9 cellular contexts compared by ENCODE assay signal in genomic region chr11:64315667-64316526, GRCh38. TPM values are rescaled to one million over a fixed set of nuclear protein-coding genes. Genes with fewer than 3 reads are reported as not detected.
DNase-seq lines count a peak whose midpoint lies in the region; ATAC-seq and TF ChIP-seq lines count a peak whose summit lies in the region.
"Not testable (repeated sequence)": the region's sequence is repeated elsewhere in the genome, so short reads cannot be mapped to it uniquely, and the experiment has no call there.
"Had no signal": no experiment of that assay in that cellular context is flagged by ENCODE, and none has a peak within 500 bp of the region (broad histone marks: within the 10 kb centered on the region; RNA-seq: fewer than 3 reads in every experiment).

No MANE protein-coding gene starts in this region.

- not testable (repeated sequence) for H3K9me2 ChIP-seq in SU-DHL-6 (replicated peaks; ENCODE audit: insufficient read depth, low read length)

- H3K9me3 ChIP-seq in DND-41 (ENCODE audit: insufficient read depth, low read length, severe bottlenecking); KOPT-K1 (ENCODE audit: insufficient read depth, low read length, poor library complexity, severe bottlenecking); SU-DHL-6 (ENCODE audit: insufficient read depth, low read length); iPS-15b (ENCODE audit: control insufficient read depth, insufficient read depth, low read length); neuronal stem cell (replicated peaks in 1 of 2; ENCODE audit: control insufficient read depth in 2 of 2, insufficient read depth in 1 of 2, low read depth in 1 of 2, low read length in 2 of 2); tibial artery: not testable (repeated sequence)

- H4K91ac ChIP-seq in neuronal stem cell (ENCODE audit: low read depth, low read length, poor library complexity), result not testable (repeated sequence)

- peak overlapping the region; percentile 3 for H3K23ac ChIP-seq in neuronal stem cell (ENCODE audit: low read depth, low read length, poor library complexity)

- H3K9ac ChIP-seq in DND-41 (ENCODE audit: low read depth, low read length) (peak overlapping the region; percentile 87), SU-DHL-6 (ENCODE audit: low read length) (peak overlapping the region; percentile 84)
- not testable (repeated sequence) for H3K9ac ChIP-seq in iPS-15b (ENCODE audit: low read depth, low read length); neuronal stem cell (ENCODE audit: low read depth, low read length, poor library complexity)

- not testable (repeated sequence) for H2BK15ac ChIP-seq in neuronal stem cell (ENCODE audit: low read length)

- peaks cover 24% of the 10 kb centered on the region for H3F3A ChIP-seq in SU-DHL-6 (ENCODE audit: insufficient read depth)

- WGBS in neuronal stem cell (ENCODE audit: extremely low coverage in 2 of 2, insufficient read length in 2 of 2, insufficient replicate concordance in 1 of 2), 2 donors, result no CpG with 5 or more reads among the region's 25 CpGs

- H4K8ac ChIP-seq in neuronal stem cell (ENCODE audit: low read depth, low read length), result not testable (repeated sequence)

- H3K27ac ChIP-seq in DND-41 (ENCODE audit: low read length); neuronal stem cell (replicated peaks; ENCODE audit: low read length): not testable (repeated sequence)
- peak overlapping the region; percentile 80 for H3K27ac ChIP-seq in KOPT-K1 (ENCODE audit: low read depth, low read length, poor library complexity, severe bottlenecking)
- peak overlapping the region; percentile 92 for H3K27ac ChIP-seq in SU-DHL-6 (ENCODE audit: low read depth, low read length)
- H3K27ac ChIP-seq in dorsolateral prefrontal cortex, result peak overlapping the region in 10 of 59 donors; percentile 41 to 100 (median 100)
- H3K27ac ChIP-seq in tibial artery, result peak overlapping the region; percentile 95 to 97

- ATAC-seq in DND-41 (ENCODE audit: insufficient read depth, low read depth), result not testable (repeated sequence)

- H3K18ac ChIP-seq in neuronal stem cell (ENCODE audit: low read length), result not testable (repeated sequence)

- not testable (repeated sequence) for H2BK120ac ChIP-seq in neuronal stem cell (ENCODE audit: low read depth, low read length)

- H3K14ac ChIP-seq in neuronal stem cell (ENCODE audit: low read length), result not testable (repeated sequence)

- H3K79me1 ChIP-seq in neuronal stem cell (ENCODE audit: low read depth, low read length), result peaks cover 25% of the 10 kb centered on the region

- H3K4me1 ChIP-seq in DND-41 (ENCODE audit: insufficient read depth, low read length), result peaks cover 34% of the 10 kb centered on the region
- not testable (repeated sequence) for H3K4me1 ChIP-seq in iPS-15b (ENCODE audit: control insufficient read depth, insufficient read depth, low read length)
- peaks cover 5 to 11% of the 10 kb centered on the region in 2 donors for H3K4me1 ChIP-seq in neuronal stem cell (ENCODE audit: control insufficient read depth in 2 of 2, insufficient read depth in 1 of 2, low read depth in 1 of 2, low read length in 2 of 2)
- H3K4me1 ChIP-seq in tibial artery, result peaks cover 0 to 27% (median 22%) of the 10 kb centered on the region in 4 donors

- H2AFZ ChIP-seq in DND-41 (ENCODE audit: low read depth, low read length); SU-DHL-6 (ENCODE audit: low read depth, low read length, severe bottlenecking); neuronal stem cell (ENCODE audit: low read length): not testable (repeated sequence)

- peaks cover 54% of the 10 kb centered on the region for H3K36me3 Mint-ChIP-seq in activated T-helper 2 cell treated with anti-CD3 and anti-CD28 coated beads, Interferon-gamma antibody, Interleukin-2, Interleukin-4, amounts not matched to agents 10 μg/mL and 5 μg/mL and 100 μg/mL, durations not matched to agents 14 hours and 24 hours and 36 hours (ENCODE audit: low read depth)

- not testable (repeated sequence) for H3K27me3 Mint-ChIP-seq in activated T-helper 2 cell treated with anti-CD3 and anti-CD28 coated beads, Interferon-gamma antibody, Interleukin-2, Interleukin-4, amounts not matched to agents 10 μg/mL and 5 μg/mL and 100 μg/mL, durations not matched to agents 14 hours and 24 hours and 36 hours (ENCODE audit: low read depth)

- H3K79me2 ChIP-seq in DND-41 (ENCODE audit: insufficient read depth, low read length) (peaks cover 48% of the 10 kb centered on the region), SU-DHL-6 (ENCODE audit: insufficient read depth, low read length) (peaks cover 16% of the 10 kb centered on the region)

- not testable (repeated sequence) for H3K4ac ChIP-seq in neuronal stem cell (ENCODE audit: low read length)

- H2BK12ac ChIP-seq in neuronal stem cell (ENCODE audit: low read length), result not testable (repeated sequence)

- intact Hi-C loops in activated T-helper 2 cell treated with anti-CD3 and anti-CD28 coated beads, Interferon-gamma antibody, Interleukin-2, Interleukin-4, amounts not matched to agents 10 μg/mL and 5 μg/mL and 100 μg/mL, durations not matched to agents 14 hours and 24 hours and 36 hours (cut with micrococcal nuclease); tibial artery (cut with DNase I; ENCODE audit: low total_unique reads): not testable (repeated sequence)
- intact Hi-C loops in dorsolateral prefrontal cortex (cut with DNase I), result loop anchor here (5.0 to 10.0 kb wide), 3 partner anchors 41 to 329 kb away; partner anchors contain the start of gene RPS6KA4 (in 1 of the 2)

- H3K4me3 ChIP-seq in DND-41 (ENCODE audit: low read depth in 1 of 2, low read length in 2 of 2) (peak overlapping the region; percentile 52 to 71; a peak in 2 of 4 replicates), SU-DHL-6 (ENCODE audit: insufficient read depth, low read length, poor library complexity, severe bottlenecking) (peak overlapping the region; percentile 73), dorsolateral prefrontal cortex (peak overlapping the region in 34 of 59 donors; percentile 6 to 99 (median 94)), iPS-15b (ENCODE audit: low read depth, low read length) (peak overlapping the region; percentile 92), neuronal stem cell (ENCODE audit: low read length in 2 of 2) (peak overlapping the region in 1 of 2 donors; percentile 72), tibial artery (peak overlapping the region in 1 of 2 donors; percentile 93)

- H3K27me3 ChIP-seq in DND-41 (ENCODE audit: insufficient read depth, low read length, poor library complexity); SU-DHL-6 (ENCODE audit: low read length); dorsolateral prefrontal cortex; iPS-15b (ENCODE audit: control insufficient read depth, insufficient read depth, low read length); neuronal stem cell (ENCODE audit: control insufficient read depth in 3 of 3, insufficient read depth in 3 of 3, low read depth in 1 of 3, low read length in 3 of 3); tibial artery: not testable (repeated sequence)

- H4K20me1 ChIP-seq in DND-41 (ENCODE audit: insufficient read depth, low read length), result peaks cover 16% of the 10 kb centered on the region
- H4K20me1 ChIP-seq in SU-DHL-6 (ENCODE audit: low read depth, low read length), result not testable (repeated sequence)

- peaks cover 35% of the 10 kb centered on the region for H3K4me1 Mint-ChIP-seq in activated T-helper 2 cell treated with anti-CD3 and anti-CD28 coated beads, Interferon-gamma antibody, Interleukin-2, Interleukin-4, amounts not matched to agents 10 μg/mL and 5 μg/mL and 100 μg/mL, durations not matched to agents 14 hours and 24 hours and 36 hours (ENCODE audit: low read depth)

- H3K4me2 ChIP-seq in DND-41 (ENCODE audit: insufficient read depth, low read length) (peak overlapping the region; percentile 66), SU-DHL-6 (ENCODE audit: low read depth, low read length, poor library complexity, severe bottlenecking) (peak overlapping the region; percentile 64)
- not testable (repeated sequence) for H3K4me2 ChIP-seq in neuronal stem cell (ENCODE audit: insufficient read depth, low read length, poor library complexity, severe bottlenecking)

- peak overlapping the region; percentile 5 for H2AK5ac ChIP-seq in neuronal stem cell (ENCODE audit: low read depth, low read length)

- peaks cover 46% of the 10 kb centered on the region for H3K36me3 ChIP-seq in DND-41 (ENCODE audit: insufficient read depth, low read length)
- H3K36me3 ChIP-seq in KOPT-K1 (ENCODE audit: insufficient read depth, low read length), result peaks cover 49% of the 10 kb centered on the region
- H3K36me3 ChIP-seq in SU-DHL-6 (ENCODE audit: low read length), result not testable (repeated sequence)
- peaks cover 26% of the 10 kb centered on the region for H3K36me3 ChIP-seq in iPS-15b (ENCODE audit: control insufficient read depth, insufficient read depth, low read length)
- H3K36me3 ChIP-seq in neuronal stem cell (replicated peaks in 1 of 2; ENCODE audit: control insufficient read depth in 2 of 2, insufficient read depth in 2 of 2, low read length in 2 of 2), result peaks cover 14 to 29% of the 10 kb centered on the region in 2 donors
- H3K36me3 ChIP-seq in tibial artery, result peaks cover 8 to 43% (median 20%) of the 10 kb centered on the region in 3 donors

- DNase-seq in DND-41; activated T-helper 2 cell treated with anti-CD3 and anti-CD28 coated beads, Interferon-gamma antibody, Interleukin-2, Interleukin-4, amounts not matched to agents 10 μg/mL and 5 μg/mL and 100 μg/mL, durations not matched to agents 14 hours and 24 hours and 36 hours (ENCODE audit: low spot score); dorsolateral prefrontal cortex; neuronal stem cell (ENCODE audit: low spot score): not testable (repeated sequence)
- DNase-seq in tibial artery, result peak in 1 of 2 donors; percentile 59

- H3K4me3 Mint-ChIP-seq in activated T-helper 2 cell treated with anti-CD3 and anti-CD28 coated beads, Interferon-gamma antibody, Interleukin-2, Interleukin-4, amounts not matched to agents 10 μg/mL and 5 μg/mL and 100 μg/mL, durations not matched to agents 14 hours and 24 hours and 36 hours (ENCODE audit: low read depth), result peak overlapping the region; percentile 96

- TF ChIP-seq CTCF in DND-41 (IDR thresholded peaks at IDR 0.05; ENCODE audit: borderline replicate concordance, extremely low read depth, low read length, poor library complexity, severe bottlenecking); SU-DHL-6 (IDR thresholded peaks at IDR 0.05; ENCODE audit: insufficient read depth, low read length, poor library complexity, severe bottlenecking); dorsolateral prefrontal cortex (IDR thresholded peaks at IDR 0.05 in 54 of 56, conservative IDR thresholded peaks at IDR 0.05 in 2 of 56; ENCODE audit: low read depth in 1 of 56, partially characterized antibody in 56 of 56); tibial artery (IDR thresholded peaks at IDR 0.05): not testable (repeated sequence)

- not testable (repeated sequence) for H2BK5ac ChIP-seq in neuronal stem cell (ENCODE audit: low read length)

- H3K27ac Mint-ChIP-seq in activated T-helper 2 cell treated with anti-CD3 and anti-CD28 coated beads, Interferon-gamma antibody, Interleukin-2, Interleukin-4, amounts not matched to agents 10 μg/mL and 5 μg/mL and 100 μg/mL, durations not matched to agents 14 hours and 24 hours and 36 hours, result peak overlapping the region; percentile 99

- H3K9me3 Mint-ChIP-seq in activated T-helper 2 cell treated with anti-CD3 and anti-CD28 coated beads, Interferon-gamma antibody, Interleukin-2, Interleukin-4, amounts not matched to agents 10 μg/mL and 5 μg/mL and 100 μg/mL, durations not matched to agents 14 hours and 24 hours and 36 hours, result not testable (repeated sequence)

RNA-seq across cellular contexts. Expression of gene TRMT112, which starts 1.5 kb away (rescaled TPM):
- 290 and 291 TPM in 2 replicates for total RNA-seq in activated T-helper 2 cell treated with anti-CD3 and anti-CD28 coated beads, Interferon-gamma antibody, Interleukin-2, Interleukin-4, amounts not matched to agents 10 μg/mL and 5 μg/mL and 100 μg/mL, durations not matched to agents 14 hours and 24 hours and 36 hours
- 100 to 1,000 TPM in 110 of 120 experiments, 10 to 100 TPM in 10; 72.8 to 158 (median 122) TPM for total RNA-seq in dorsolateral prefrontal cortex
- polyA plus RNA-seq in neuronal stem cell (2013, experiment 1 of 2), result 529 TPM
- 505 TPM for polyA plus RNA-seq in neuronal stem cell (2013, experiment 2 of 2)

RNA-seq across cellular contexts. Expression of gene PRDX5, which starts 2.0 kb away (rescaled TPM):
- 112 and 118 TPM in 2 replicates for total RNA-seq in activated T-helper 2 cell treated with anti-CD3 and anti-CD28 coated beads, Interferon-gamma antibody, Interleukin-2, Interleukin-4, amounts not matched to agents 10 μg/mL and 5 μg/mL and 100 μg/mL, durations not matched to agents 14 hours and 24 hours and 36 hours
- total RNA-seq in dorsolateral prefrontal cortex, result 100 to 1,000 TPM; 101 to 340 (median 208) TPM
- polyA plus RNA-seq in neuronal stem cell (2013, experiment 1 of 2), result 142 TPM
- 136 TPM for polyA plus RNA-seq in neuronal stem cell (2013, experiment 2 of 2)

RNA-seq across cellular contexts. Expression of gene ESRRA, which starts 10.6 kb away (rescaled TPM):
- 49.4 and 54.6 TPM in 2 replicates for total RNA-seq in activated T-helper 2 cell treated with anti-CD3 and anti-CD28 coated beads, Interferon-gamma antibody, Interleukin-2, Interleukin-4, amounts not matched to agents 10 μg/mL and 5 μg/mL and 100 μg/mL, durations not matched to agents 14 hours and 24 hours and 36 hours
- total RNA-seq in dorsolateral prefrontal cortex, result 10 to 100 TPM; 20.7 to 65.0 (median 36.4) TPM
- polyA plus RNA-seq in neuronal stem cell (2013, experiment 1 of 2), result 5.3 TPM
- 5.6 TPM for polyA plus RNA-seq in neuronal stem cell (2013, experiment 2 of 2)

RNA-seq across cellular contexts. Expression of gene CATSPERZ, which starts 15.7 kb away (rescaled TPM):
- 0.59 TPM in 1 of 2 replicates, not detected in the other for total RNA-seq in activated T-helper 2 cell treated with anti-CD3 and anti-CD28 coated beads, Interferon-gamma antibody, Interleukin-2, Interleukin-4, amounts not matched to agents 10 μg/mL and 5 μg/mL and 100 μg/mL, durations not matched to agents 14 hours and 24 hours and 36 hours
- total RNA-seq in dorsolateral prefrontal cortex, result 1 to 10 TPM in 115 of 120 experiments, under 1 TPM in 3, not detected in 2; 0.69 to 9.3 (median 3.0) TPM
- polyA plus RNA-seq in neuronal stem cell (2013, experiment 1 of 2), result not detected
- 0.17 TPM for polyA plus RNA-seq in neuronal stem cell (2013, experiment 2 of 2)
- total RNA-seq: mesenteric fat pad had no signal

RNA-seq across cellular contexts. Expression of gene CCDC88B, which starts 24.1 kb away (rescaled TPM):
- total RNA-seq in activated T-helper 2 cell treated with anti-CD3 and anti-CD28 coated beads, Interferon-gamma antibody, Interleukin-2, Interleukin-4, amounts not matched to agents 10 μg/mL and 5 μg/mL and 100 μg/mL, durations not matched to agents 14 hours and 24 hours and 36 hours, result 127 and 128 TPM in 2 replicates
- total RNA-seq in dorsolateral prefrontal cortex, result 10 to 100 TPM in 97 of 120 experiments, 1 to 10 TPM in 23; 7.7 to 30.7 (median 13.8) TPM
- polyA plus RNA-seq in neuronal stem cell (2013, experiment 1 of 2), result 4.0 TPM
- 4.5 TPM for polyA plus RNA-seq in neuronal stem cell (2013, experiment 2 of 2)
